In genomic region chr17:30118635-30119034, GRCh38 we compare ENCODE assay signal across 8 cellular contexts. TPM values are rescaled to one million over a fixed set of nuclear protein-coding genes. Genes with fewer than 3 reads are reported as not detected.
A peak's percentile ranks its signal among the peaks of the same experiment; 100 is the strongest.
DNase-seq lines count a peak whose midpoint lies in the region; ATAC-seq and TF ChIP-seq lines count a peak whose summit lies in the region.
"Not testable (repeated sequence)": the region's sequence is repeated elsewhere in the genome, so short reads cannot be mapped to it uniquely, and the experiment has no call there.

No MANE protein-coding gene starts in this region.

- H2AK5ac ChIP-seq in mesenchymal stem cell (ENCODE audit: low read length, severe bottlenecking) = not testable (repeated sequence)

- H3K9ac ChIP-seq in GM23248 (peak overlapping the region; percentile 99), mesenchymal stem cell (ENCODE audit: low read length) (peak overlapping the region; percentile 98)
- H3K9ac ChIP-seq in mammary epithelial cell (ENCODE audit: insufficient read depth, low read length) = not testable (repeated sequence)

- intact Hi-C loops in activated T-helper 2 cell treated with anti-CD3 and anti-CD28 coated beads, Interferon-gamma antibody, Interleukin-2, Interleukin-4, amounts not matched to agents 10 μg/mL and 5 μg/mL and 100 μg/mL, durations not matched to agents 14 hours and 24 hours and 36 hours (cut with micrococcal nuclease) = loop anchor here (5.0 to 10.0 kb wide), 3 partner anchors 54 to 356 kb away; partner anchors contain the start of genes BLMH and GOSR1
- intact Hi-C loops in mammary epithelial cell (cut with micrococcal nuclease) = not testable (repeated sequence)

- POLR2A ChIA-PET in WTC11 (lab: Charles Lee) = not testable (repeated sequence)

- not testable (repeated sequence) for H2AFZ ChIP-seq in ACC112 (ENCODE audit: low read length, unreplicated experiment); GM23248; mammary epithelial cell (ENCODE audit: low read depth, low read length); mesenchymal stem cell (ENCODE audit: low read depth, low read length)

- H2BK15ac ChIP-seq in mesenchymal stem cell (ENCODE audit: low read depth, poor library complexity, severe bottlenecking) = not testable (repeated sequence)

- H3K4me1 Mint-ChIP-seq in WTC11 (peaks cover 12% of the 10 kb centered on the region), osteocyte (ENCODE audit: unreplicated experiment) (peaks cover 42% of the 10 kb centered on the region)
- H3K4me1 Mint-ChIP-seq in activated T-helper 2 cell treated with anti-CD3 and anti-CD28 coated beads, Interferon-gamma antibody, Interleukin-2, Interleukin-4, amounts not matched to agents 10 μg/mL and 5 μg/mL and 100 μg/mL, durations not matched to agents 14 hours and 24 hours and 36 hours (ENCODE audit: low read depth) = peaks cover 49% of the 10 kb centered on the region

- H2BK12ac ChIP-seq in mesenchymal stem cell (ENCODE audit: low read length in 2 of 2) = not testable (repeated sequence)

- H3K9me2 ChIP-seq in GM23248 (ENCODE audit: insufficient read depth) = not testable (repeated sequence)

- H3K9me3 Mint-ChIP-seq in WTC11; activated T-helper 2 cell treated with anti-CD3 and anti-CD28 coated beads, Interferon-gamma antibody, Interleukin-2, Interleukin-4, amounts not matched to agents 10 μg/mL and 5 μg/mL and 100 μg/mL, durations not matched to agents 14 hours and 24 hours and 36 hours; osteocyte (ENCODE audit: unreplicated experiment): not testable (repeated sequence)

- not testable (repeated sequence) for TF ChIP-seq POLR2A in NB4 (IDR thresholded peaks at IDR 0.05; ENCODE audit: extremely low read depth, insufficient read length)

- H4K8ac ChIP-seq in mesenchymal stem cell (ENCODE audit: low read length) = not testable (repeated sequence)

- not testable (repeated sequence) for H2BK5ac ChIP-seq in mesenchymal stem cell (ENCODE audit: low read depth, low read length, poor library complexity, severe bottlenecking)

- H4K91ac ChIP-seq in mesenchymal stem cell (ENCODE audit: low read length) = not testable (repeated sequence)

- 91 to 93% methylated on average over 7 of the region's 7 CpGs for WGBS in GM23248 (ENCODE audit: low coverage in 1 of 2, low lambda C conversion rate in 2 of 2, missing lambda C conversion rate in 2 of 2), 2 experiments
- 95% methylated on average over 6 of the region's 7 CpGs for WGBS in mammary epithelial cell (ENCODE audit: low coverage, missing lambda C conversion rate)
- 99% methylated on average over 6 of the region's 7 CpGs for whole genome bisulfite sequencing in mesenchymal stem cell

- H3K79me2 ChIP-seq in ACC112 (ENCODE audit: control insufficient read depth, insufficient read depth, low read length, unreplicated experiment) = peaks cover 62% of the 10 kb centered on the region
- H3K79me2 ChIP-seq in GM23248 (ENCODE audit: insufficient read depth) = peaks cover 67% of the 10 kb centered on the region
- H3K79me2 ChIP-seq in mammary epithelial cell (ENCODE audit: insufficient read depth, low read length) = peaks cover 65% of the 10 kb centered on the region

- not testable (repeated sequence) for H3K23ac ChIP-seq in mesenchymal stem cell (ENCODE audit: low read length in 2 of 2)

- H3K4me3 Mint-ChIP-seq in WTC11 (peak overlapping the region; percentile 96), osteocyte (ENCODE audit: unreplicated experiment) (peak overlapping the region; percentile 93)
- peak overlapping the region; percentile 96 for H3K4me3 Mint-ChIP-seq in activated T-helper 2 cell treated with anti-CD3 and anti-CD28 coated beads, Interferon-gamma antibody, Interleukin-2, Interleukin-4, amounts not matched to agents 10 μg/mL and 5 μg/mL and 100 μg/mL, durations not matched to agents 14 hours and 24 hours and 36 hours (ENCODE audit: low read depth)

- peak overlapping the region; percentile 98 for H3K4me2 ChIP-seq in GM23248 (ENCODE audit: unreplicated experiment)
- peak overlapping the region; percentile 85 for H3K4me2 ChIP-seq in mammary epithelial cell (ENCODE audit: insufficient read depth, low read depth, low read length)
- H3K4me2 ChIP-seq in mesenchymal stem cell (ENCODE audit: low read length, poor library complexity, severe bottlenecking) = not testable (repeated sequence)

- in situ Hi-C loops in GM23248 (cut with MboI) = not testable (repeated sequence)
- in situ Hi-C loops in mammary epithelial cell (cut with MboI; ENCODE audit: low sequenced_read_pairs in 2 of 2) = loop anchor here (10.0 kb wide), 1 partner anchor 216 kb away; the partner anchor contains the start of gene TMIGD1 (in 2 of the 2)

- H3K18ac ChIP-seq in mesenchymal stem cell (ENCODE audit: low read depth in 1 of 2, low read length in 2 of 2) = not testable (repeated sequence)

- not testable (repeated sequence) for H3K4ac ChIP-seq in mesenchymal stem cell (ENCODE audit: low read depth in 1 of 2, low read length in 2 of 2)

- dilution Hi-C loops in mammary epithelial cell (cut with HindIII; ENCODE audit: low sequenced_read_pairs) = not testable (repeated sequence)

- DNase-seq in GM23248; NB4 (ENCODE audit: low read depth); WTC11 (ENCODE audit: low spot score); activated T-helper 2 cell treated with anti-CD3 and anti-CD28 coated beads, Interferon-gamma antibody, Interleukin-2, Interleukin-4, amounts not matched to agents 10 μg/mL and 5 μg/mL and 100 μg/mL, durations not matched to agents 14 hours and 24 hours and 36 hours (ENCODE audit: low spot score); mammary epithelial cell; mesenchymal stem cell; osteocyte (ENCODE audit: extremely low spot score, unreplicated experiment): not testable (repeated sequence)

- H3K36me3 ChIP-seq in ACC112 (ENCODE audit: insufficient read depth, low read length) = peaks cover 16% of the 10 kb centered on the region
- peaks cover 16% of the 10 kb centered on the region for H3K36me3 ChIP-seq in GM23248 (ENCODE audit: low read depth)
- H3K36me3 ChIP-seq in mammary epithelial cell (ENCODE audit: insufficient read depth, low read length) = not testable (repeated sequence)
- peaks cover 8 to 40% of the 10 kb centered on the region in 2 experiments for H3K36me3 ChIP-seq in mesenchymal stem cell (ENCODE audit: control insufficient read depth in 1 of 2, insufficient read depth in 2 of 2, low read depth in 1 of 2, low read length in 2 of 2)

- not testable (repeated sequence) for TF ChIP-seq CTCF in NB4 (IDR thresholded peaks at IDR 0.05; ENCODE audit: low read depth, low read length); WTC11 (IDR thresholded peaks at IDR 0.05); mammary epithelial cell (conservative IDR thresholded peaks at IDR 0.05 in 1 of 2, IDR thresholded peaks at IDR 0.05 in 1 of 2; ENCODE audit: extremely low read depth in 1 of 2, insufficient read depth in 1 of 2, low read depth in 1 of 2, low read length in 2 of 2); osteocyte (IDR thresholded peaks at IDR 0.05)

- peak overlapping the region; percentile 94 for H3K4me3 ChIP-seq in ACC112 (ENCODE audit: low read depth, low read length)
- peak overlapping the region; percentile 87 for H3K4me3 ChIP-seq in GM23248
- H3K4me3 ChIP-seq in NB4 (ENCODE audit: low read depth, low read length) = peak overlapping the region; percentile 99
- H3K4me3 ChIP-seq in mammary epithelial cell (replicated peaks in 1 of 3; ENCODE audit: insufficient read depth in 1 of 3, low read depth in 2 of 3, low read length in 3 of 3) = peak overlapping the region in 2 of 3 experiments; percentile 74 to 76
- H3K4me3 ChIP-seq in mesenchymal stem cell (ENCODE audit: insufficient read depth in 1 of 2, low read depth in 1 of 2, low read length in 2 of 2) = peak overlapping the region in 1 of 2 experiments; percentile 87

- H3K27ac ChIP-seq in ACC112 (ENCODE audit: low read depth, low read length); GM23248; mammary epithelial cell (ENCODE audit: insufficient read depth, low read depth, low read length); mesenchymal stem cell (ENCODE audit: low read length, poor library complexity, severe bottlenecking): not testable (repeated sequence)

- H3K9me3 ChIP-seq in GM23248 (ENCODE audit: low read depth); mammary epithelial cell (replicated peaks; ENCODE audit: insufficient read depth, low read length); mesenchymal stem cell (ENCODE audit: control insufficient read depth, low read length): not testable (repeated sequence)

- H2BK120ac ChIP-seq in mesenchymal stem cell (ENCODE audit: low read depth, low read length) = not testable (repeated sequence)

- 0 out of 2 replicates have a peak, but pooled peaks cover 12% of the 10 kb centered on the region for H3F3A ChIP-seq in GM23248 (ENCODE audit: insufficient read depth)

- not testable (repeated sequence) for ATAC-seq in WTC11

- H3K36me3 Mint-ChIP-seq in WTC11 (peaks cover 15% of the 10 kb centered on the region), osteocyte (ENCODE audit: unreplicated experiment) (peaks cover 16% of the 10 kb centered on the region)
- H3K36me3 Mint-ChIP-seq in activated T-helper 2 cell treated with anti-CD3 and anti-CD28 coated beads, Interferon-gamma antibody, Interleukin-2, Interleukin-4, amounts not matched to agents 10 μg/mL and 5 μg/mL and 100 μg/mL, durations not matched to agents 14 hours and 24 hours and 36 hours (ENCODE audit: low read depth) = peaks cover 41% of the 10 kb centered on the region

- not testable (repeated sequence) for H3K79me1 ChIP-seq in mesenchymal stem cell (replicated peaks; ENCODE audit: low read length, poor library complexity, severe bottlenecking)

- not testable (repeated sequence) for H3K27me3 Mint-ChIP-seq in WTC11 (ENCODE audit: low read depth); activated T-helper 2 cell treated with anti-CD3 and anti-CD28 coated beads, Interferon-gamma antibody, Interleukin-2, Interleukin-4, amounts not matched to agents 10 μg/mL and 5 μg/mL and 100 μg/mL, durations not matched to agents 14 hours and 24 hours and 36 hours (ENCODE audit: low read depth); osteocyte (ENCODE audit: unreplicated experiment)

- not testable (repeated sequence) for H3K27me3 ChIP-seq in ACC112 (ENCODE audit: insufficient read depth, low read length); GM23248 (replicated peaks; ENCODE audit: insufficient read depth); mammary epithelial cell (ENCODE audit: insufficient read depth, low read length); mesenchymal stem cell (ENCODE audit: control insufficient read depth in 1 of 2, insufficient read depth in 1 of 2, low read length in 2 of 2)

- CTCF ChIA-PET in WTC11 (lab: Charles Lee) = interaction anchor here (1.4 to 2.3 kb wide), 3 partner anchors 14 to 25 kb away, joined by 4 to 9 read pairs (median 8); no protein-coding TSS in a partner anchor
- CTCF ChIA-PET in mammary epithelial cell (lab: Charles Lee; ENCODE audit: low non-redundant PET) = not testable (repeated sequence)

- H3K4me1 ChIP-seq in ACC112 (ENCODE audit: control insufficient read depth, insufficient read depth, low read length, unreplicated experiment) (peaks cover 16% of the 10 kb centered on the region), GM23248 (ENCODE audit: insufficient read depth) (peaks cover 22% of the 10 kb centered on the region)
- not testable (repeated sequence) for H3K4me1 ChIP-seq in mammary epithelial cell (ENCODE audit: insufficient read depth, low read length); mesenchymal stem cell (ENCODE audit: control insufficient read depth, insufficient read depth, low read depth, low read length)

- H3K27ac Mint-ChIP-seq in WTC11 = peak overlapping the region; percentile 99; the same call in 1 of the 2 replicates
- not testable (repeated sequence) for H3K27ac Mint-ChIP-seq in activated T-helper 2 cell treated with anti-CD3 and anti-CD28 coated beads, Interferon-gamma antibody, Interleukin-2, Interleukin-4, amounts not matched to agents 10 μg/mL and 5 μg/mL and 100 μg/mL, durations not matched to agents 14 hours and 24 hours and 36 hours
- peak overlapping the region; percentile 100 for H3K27ac Mint-ChIP-seq in osteocyte (ENCODE audit: unreplicated experiment)

- BruUV-seq in mammary epithelial cell (replicated peaks; lab: Mats Ljungman, UMichigan) = not testable (repeated sequence)

- H3K14ac ChIP-seq in mesenchymal stem cell (ENCODE audit: low read length in 2 of 2) = not testable (repeated sequence)

- H4K20me1 ChIP-seq in GM23248 (ENCODE audit: insufficient read depth); mammary epithelial cell (ENCODE audit: insufficient read depth, low read length): not testable (repeated sequence)

RNA-seq across cellular contexts. Expression of gene NSRP1, which starts 2.0 kb away (rescaled TPM):
- total RNA-seq in GM23248 (2014; rRNA removed; shearing (Covaris generic)) = 7.7 and 11.8 TPM in 2 replicates
- polyA plus RNA-seq in GM23248 (2016; fragmentation: Nextera tagmentation; extraction: Ambion mirVana) (53.5 and 54.8 TPM in 2 replicates), mammary epithelial cell (6.9 TPM)
- total RNA-seq in WTC11 (2021) (22.8 to 24.6 TPM (median 23.8 TPM) in 3 replicates), mammary epithelial cell (10 to 100 TPM in 1 of 2 donors, 1 to 10 TPM in 1; 4.8 to 32.5 TPM), osteocyte (26.5 and 31.6 TPM in 2 replicates)
- total RNA-seq in activated T-helper 2 cell treated with anti-CD3 and anti-CD28 coated beads, Interferon-gamma antibody, Interleukin-2, Interleukin-4, amounts not matched to agents 10 μg/mL and 5 μg/mL and 100 μg/mL, durations not matched to agents 14 hours and 24 hours and 36 hours = 27.3 and 27.4 TPM in 2 replicates
- 7.8 TPM for polyA minus RNA-seq in mammary epithelial cell
- polyA plus RNA-seq in mesenchymal stem cell (2013, experiment 1 of 2) = 78.3 TPM
- 76.5 TPM for polyA plus RNA-seq in mesenchymal stem cell (2013, experiment 2 of 2)
